ENCODE assay signal across 29 cellular contexts in the genomic region with DNA sequence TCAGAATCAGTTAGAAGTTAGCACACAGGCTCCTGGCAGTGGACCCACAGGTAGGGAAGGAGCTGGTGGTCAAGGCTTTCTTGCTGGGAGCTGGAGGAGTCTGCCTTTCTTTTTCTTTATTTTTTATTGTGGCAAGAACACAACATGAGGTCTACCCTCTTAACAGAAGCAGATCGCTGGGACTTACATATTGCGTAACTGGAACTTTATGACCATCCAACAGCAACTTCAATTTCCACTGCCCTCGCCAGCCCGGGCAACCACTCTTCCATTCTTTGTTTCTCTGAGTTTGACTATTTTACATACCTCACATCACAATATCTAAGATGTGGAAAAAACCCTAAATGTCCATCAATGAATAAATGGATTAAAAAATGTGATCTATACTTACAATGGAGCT.
"Had no signal": no experiment of that assay in that cellular context is flagged by ENCODE, and none has a peak within 500 bp of the region (broad histone marks: within the 10 kb centered on the region; RNA-seq: fewer than 3 reads in every experiment).

No MANE protein-coding gene starts in this region.

- H3K27ac Mint-ChIP-seq: mesothelial cell of epicardium; naive B cell; natural killer cell; nephron progenitor cell; neural progenitor cell; progenitor cell of endocrine pancreas; stimulated activated naive B cell treated with anti-CD40 and anti-IgM and Interleukin-4, amounts not matched to agents 10 μg/mL and 1 μg/mL and 100 μg/mL, for 72 hours had no signal

- H2AFZ ChIP-seq: hepatocyte, neural progenitor cell, parathyroid adenoma had no signal

- H3K27ac ChIP-seq: hepatocyte, left ventricle myocardium inferior, neural progenitor cell, neutrophil, parathyroid adenoma, right atrium auricular region, skin epidermis, stomach, suprapubic skin, thoracic aorta, tibial artery, uterus had no signal

- H3K79me2 ChIP-seq: hepatocyte, parathyroid adenoma had no signal

- H3K4me3 Mint-ChIP-seq: mesothelial cell of epicardium; naive B cell; natural killer cell; nephron progenitor cell; neural progenitor cell; stimulated activated naive B cell treated with anti-CD40 and anti-IgM and Interleukin-4, amounts not matched to agents 10 μg/mL and 1 μg/mL and 100 μg/mL, for 72 hours had no signal

- H3K36me3 ChIP-seq: left ventricle myocardium inferior, neural progenitor cell, neutrophil, right atrium auricular region, stomach, suprapubic skin, thoracic aorta, tibial artery, uterus had no signal

- H3K27me3 ChIP-seq: hepatocyte, neural progenitor cell, neutrophil, right atrium auricular region, uterus had no signal

- H3K4me1 ChIP-seq: neural progenitor cell, parathyroid adenoma, stomach, suprapubic skin, tibial artery, uterus had no signal

- H3K9me3 ChIP-seq: left ventricle myocardium inferior, neutrophil, right atrium auricular region, stomach, suprapubic skin, thoracic aorta, tibial artery, uterus had no signal

- H3K4me1 Mint-ChIP-seq: mesothelial cell of epicardium, naive B cell, natural killer cell, neural progenitor cell had no signal

- ATAC-seq: natural killer cell; sciatic nerve; stimulated activated naive B cell treated with anti-CD40 and anti-IgM and Interleukin-4, amounts not matched to agents 10 μg/mL and 1 μg/mL and 100 μg/mL, for 72 hours; stimulated activated naive CD8-positive, alpha-beta T cell treated with anti-CD3 and anti-CD28 coated beads, Interleukin-15, Interleukin-2, amounts not matched to agents 100 U/mL and 50 U/mL, for 24 hours had no signal

- H3K4me2 ChIP-seq: hepatocyte, neural progenitor cell had no signal

- H3K9me3 Mint-ChIP-seq: mesothelial cell of epicardium, natural killer cell, nephron progenitor cell, neural progenitor cell had no signal

- H3K9ac ChIP-seq: neural progenitor cell, parathyroid adenoma had no signal

- DNase-seq: islet precursor cell; left ventricle myocardium inferior; mesendoderm; naive B cell; natural killer cell; nephron progenitor cell; occipital lobe; stimulated activated CD4-positive, alpha-beta T cell treated with anti-CD3 and anti-CD28 coated beads, Interleukin-12 subunit alpha, Interleukin-12 subunit beta, amount 100 ng/mL, for 4 hours; stimulated activated CD4-positive, alpha-beta T cell treated with anti-CD3 and anti-CD28 coated beads, Interleukin-15, amount 100 ng/mL, for 24 hours; stimulated activated CD4-positive, alpha-beta T cell treated with anti-CD3 and anti-CD28 coated beads, Interleukin-2, amount 100 ng/mL, for 24 hours; stimulated activated CD4-positive, alpha-beta T cell treated with anti-CD3 and anti-CD28 coated beads, Interleukin-4, amount 100 ng/mL, for 1 hour; stimulated activated naive B cell treated with anti-CD40 and anti-IgM and Interleukin-4, amounts not matched to agents 10 μg/mL and 1 μg/mL and 100 μg/mL, for 72 hours; stimulated activated naive CD8-positive, alpha-beta T cell treated with anti-CD3 and anti-CD28 coated beads, Interleukin-15, Interleukin-2, amounts not matched to agents 100 U/mL and 50 U/mL, for 24 hours; stomach; tibial artery; trophoblast cell; uterus had no signal

- H3K36me3 Mint-ChIP-seq: mesothelial cell of epicardium; naive B cell; natural killer cell; neural progenitor cell; stimulated activated naive B cell treated with anti-CD40 and anti-IgM and Interleukin-4, amounts not matched to agents 10 μg/mL and 1 μg/mL and 100 μg/mL, for 72 hours had no signal

- H3K4me3 ChIP-seq: hepatocyte, left ventricle myocardium inferior, lung, neural progenitor cell, right atrium auricular region, skin epidermis, stomach, suprapubic skin, thoracic aorta, tibial artery, uterus had no signal
